ENCODE assay signal across 1 cellular context in the genomic region with DNA sequence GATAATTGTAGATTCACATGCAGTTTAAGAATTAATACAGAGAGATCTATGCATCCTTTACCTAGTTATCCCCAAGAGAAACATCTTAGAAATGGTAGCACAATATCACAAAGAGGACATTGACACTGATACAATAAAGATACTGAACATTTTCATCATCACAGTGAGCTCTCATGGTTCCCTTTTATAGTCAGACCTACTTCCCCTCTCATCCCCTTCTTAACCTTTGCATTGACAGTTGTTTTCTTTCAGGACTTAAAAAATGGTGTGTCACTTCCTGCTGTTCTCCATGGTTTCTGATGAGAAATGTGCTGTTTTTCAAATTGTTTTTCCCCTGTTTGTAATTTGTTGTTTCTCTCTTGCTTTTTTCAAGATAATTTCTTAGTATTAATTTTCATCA.
TF ChIP-seq lines count a peak whose summit lies in the region.

No MANE protein-coding gene starts in this region.

TF ChIP-seq in H1, 55 proteins besides CTCF, POLR2A, EP300 and RAD21 (continued from another document):
- TF ChIP-seq HDAC2 (IDR thresholded peaks at IDR 0.05; ENCODE audit: borderline replicate concordance in 1 of 2, low read depth in 2 of 2, low read length in 2 of 2): no peak
- TF ChIP-seq RBBP5 (IDR thresholded peaks at IDR 0.05; ENCODE audit: borderline replicate concordance, low read depth, low read length): no peak
- no peak for TF ChIP-seq FOSL1 (IDR thresholded peaks at IDR 0.05; ENCODE audit: insufficient read depth, low read depth, low read length)
- TF ChIP-seq SIN3A (conservative IDR thresholded peaks at IDR 0.05 in 1 of 2, IDR thresholded peaks at IDR 0.05 in 1 of 2; ENCODE audit: low read depth in 1 of 2, low read length in 2 of 2): no peak
- TF ChIP-seq SIRT6 (IDR thresholded peaks at IDR 0.05; ENCODE audit: low read length): no peak
- TF ChIP-seq SRF (IDR thresholded peaks at IDR 0.05; ENCODE audit: low read depth, low read length): no peak
- no peak for TF ChIP-seq RNF2 (IDR thresholded peaks at IDR 0.05; ENCODE audit: borderline replicate concordance, low read depth, low read length, missing control alignments, poor library complexity, severe bottlenecking)
- TF ChIP-seq, protein P1, sequence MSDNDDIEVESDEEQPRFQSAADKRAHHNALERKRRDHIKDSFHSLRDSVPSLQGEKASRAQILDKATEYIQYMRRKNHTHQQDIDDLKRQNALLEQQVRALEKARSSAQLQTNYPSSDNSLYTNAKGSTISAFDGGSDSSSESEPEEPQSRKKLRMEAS (IDR thresholded peaks at IDR 0.05): no peak
- no peak for TF ChIP-seq TAF7 (optimal IDR thresholded peaks at IDR 0.05; ENCODE audit: borderline replicate concordance, low read depth, low read length)
- no peak for TF ChIP-seq ASH2L (IDR thresholded peaks at IDR 0.05; ENCODE audit: low read length)
- TF ChIP-seq GTF2F1 (IDR thresholded peaks at IDR 0.05; ENCODE audit: borderline replicate concordance, low read depth, low read length): no peak
- TF ChIP-seq TBP (IDR thresholded peaks at IDR 0.05; ENCODE audit: low read depth, low read length): no peak
